19 cellular contexts compared by ENCODE assay signal in genomic region chr1:186882372-186883134, GRCh38. TPM values are rescaled to one million over a fixed set of nuclear protein-coding genes. Genes with fewer than 3 reads are reported as not detected.
"Had no signal": no experiment of that assay in that cellular context is flagged by ENCODE, and none has a peak within 500 bp of the region (broad histone marks: within the 10 kb centered on the region; RNA-seq: fewer than 3 reads in every experiment).

No MANE protein-coding gene starts in this region.

- DNase-seq: activated B cell treated with CpG ODN at 0.5 μM for 24 hours; activated CD4-positive, alpha-beta memory T cell treated with anti-CD3 and anti-CD28 coated beads for 36 hours; activated CD4-positive, alpha-beta T cell treated with anti-CD3 and anti-CD28 coated beads for 4 hours; activated naive CD8-positive, alpha-beta T cell treated with anti-CD3 and anti-CD28 coated beads for 36 hours; activated T-cell treated with anti-CD3 and anti-CD28 coated beads for 4 hours; anterior cingulate cortex; effector CD8-positive, alpha-beta T cell; foreskin fibroblast; hippocampal formation; mammary epithelial cell; small intestine; stimulated activated CD4-positive, alpha-beta T cell treated with anti-CD3 and anti-CD28 coated beads, Interleukin-4, amount 100 ng/mL, for 1 hour; stomach had no signal

- H3K27me3 ChIP-seq: esophagus muscularis mucosa, right atrium auricular region, stomach had no signal

- H3K27ac ChIP-seq: esophagus muscularis mucosa, prostate gland, right atrium auricular region, stomach had no signal

- H3K36me3 ChIP-seq: esophagus muscularis mucosa, prostate gland, right atrium auricular region, stomach had no signal

- FAIRE-seq: endothelial cell of umbilical vein, keratinocyte, small intestine had no signal

- ATAC-seq: left lobe of liver had no signal

- H3K4me1 ChIP-seq: esophagus muscularis mucosa, prostate gland, right atrium auricular region had no signal

- H3K9me3 ChIP-seq: esophagus muscularis mucosa, prostate gland, stomach had no signal

- H3K4me3 ChIP-seq: esophagus muscularis mucosa, prostate gland, right atrium auricular region, stomach had no signal

RNA-seq across cellular contexts. Expression of gene PLA2G4A, which starts 53.8 kb away (rescaled TPM):
- total RNA-seq: activated B cell treated with CpG ODN at 0.5 μM for 24 hours had no signal
